Comparison of ENCODE assay signal across 20 cellular contexts in the genomic region with DNA sequence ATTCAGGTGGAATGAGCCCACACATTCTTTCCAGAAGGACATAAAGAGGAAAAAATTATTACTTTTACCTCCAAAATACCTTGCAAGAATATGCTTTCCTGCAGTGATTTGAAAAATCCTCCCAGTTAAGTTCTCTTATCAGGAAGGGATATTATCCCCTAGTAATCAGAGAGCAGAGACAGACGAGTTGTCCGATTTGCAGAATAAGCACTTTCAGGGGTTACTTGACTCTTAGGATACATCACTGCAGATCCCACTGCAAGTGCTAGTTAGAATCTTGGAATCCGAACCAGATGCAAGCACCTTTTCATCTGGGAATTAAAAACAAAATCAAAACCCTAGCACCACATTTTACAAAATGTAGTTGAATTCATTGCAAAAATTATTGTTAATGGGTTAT. TPM values are rescaled to one million over a fixed set of nuclear protein-coding genes. Genes with fewer than 3 reads are reported as not detected.
"Had no signal": no experiment of that assay in that cellular context is flagged by ENCODE, and none has a peak within 500 bp of the region (broad histone marks: within the 10 kb centered on the region; RNA-seq: fewer than 3 reads in every experiment).

No MANE protein-coding gene starts in this region.

- FAIRE-seq: kidney, TTC549 had no signal

- H3K9me3 ChIP-seq: colonic mucosa, esophagus muscularis mucosa, heart right ventricle, lower lobe of right lung, neutrophil, testis, upper lobe of right lung had no signal

- H3K36me3 ChIP-seq: colonic mucosa, esophagus muscularis mucosa, heart right ventricle, lower lobe of right lung, neutrophil, upper lobe of right lung, WERI-Rb-1 had no signal

- ATAC-seq: activated CD8-positive, alpha-beta T cell treated with anti-CD3 and anti-CD28 coated beads, Interleukin-2, amount 10 ng/mL, durations not matched to agents 7 days and 5 days; natural killer cell treated with Interleukin-12 subunit alpha and Interleukin-12 subunit beta and Interleukin-15 and Interleukin-18, amount 100 ng/mL, for 72 hours; stimulated activated naive B cell treated with anti-CD40 and anti-IgM and Interleukin-4, amounts not matched to agents 10 μg/mL and 1 μg/mL and 100 μg/mL, for 72 hours had no signal

- H3K27me3 ChIP-seq: colonic mucosa, testis had no signal

- H3K27ac ChIP-seq: colonic mucosa, esophagus muscularis mucosa, lower lobe of right lung, neutrophil, testis, upper lobe of right lung, WERI-Rb-1 had no signal

- DNase-seq: activated CD4-positive, alpha-beta T cell treated with anti-CD3 and anti-CD28 coated beads for 1 hour; activated CD4-positive, alpha-beta T cell treated with anti-CD3 and anti-CD28 coated beads, Interleukin-2, amount 50 U/mL, for 1 hour; activated CD8-positive, alpha-beta T cell treated with anti-CD3 and anti-CD28 coated beads, Interleukin-2, amount 10 ng/mL, durations not matched to agents 7 days and 5 days; activated gamma-delta T cell treated with Interleukin-2 at 50 U/mL for 16 hours; anterior cingulate cortex; colonic mucosa; lower lobe of right lung; stimulated activated CD4-positive, alpha-beta T cell treated with anti-CD3 and anti-CD28 coated beads, Interleukin-2, amount 100 ng/mL, for 48 hours; stimulated activated CD8-positive, alpha-beta memory T cell treated with anti-CD3 and anti-CD28 coated beads, Interleukin-4, amount 100 ng/mL, for 48 hours; stimulated activated naive B cell treated with anti-CD40 and anti-IgM and Interleukin-4, amounts not matched to agents 10 μg/mL and 1 μg/mL and 100 μg/mL, for 72 hours; T-helper 1 cell; testis; upper lobe of right lung; WERI-Rb-1 had no signal

- H3K4me1 ChIP-seq: colonic mucosa, lower lobe of right lung, upper lobe of right lung had no signal

- H3K4me3 ChIP-seq: colonic mucosa, esophagus muscularis mucosa, heart right ventricle, lower lobe of right lung, testis, upper lobe of right lung had no signal

RNA-seq across cellular contexts. Expression of gene FOXL1, which starts 33.6 kb away (rescaled TPM):
- total RNA-seq: activated CD8-positive, alpha-beta T cell treated with anti-CD3 and anti-CD28 coated beads, Interleukin-2, amount 10 ng/mL, durations not matched to agents 7 days and 5 days; natural killer cell treated with Interleukin-12 subunit alpha and Interleukin-12 subunit beta and Interleukin-15 and Interleukin-18, amount 100 ng/mL, for 72 hours had no signal

RNA-seq across cellular contexts. Expression of gene FOXC2, which starts 45.3 kb away (rescaled TPM):
- total RNA-seq: activated CD8-positive, alpha-beta T cell treated with anti-CD3 and anti-CD28 coated beads, Interleukin-2, amount 10 ng/mL, durations not matched to agents 7 days and 5 days; natural killer cell treated with Interleukin-12 subunit alpha and Interleukin-12 subunit beta and Interleukin-15 and Interleukin-18, amount 100 ng/mL, for 72 hours had no signal
